8 cellular contexts compared by ENCODE assay signal in genomic region chr19:15431396-15432017, GRCh38. TPM values are rescaled to one million over a fixed set of nuclear protein-coding genes. Genes with fewer than 3 reads are reported as not detected.
DNase-seq lines count a peak whose midpoint lies in the region; ATAC-seq and TF ChIP-seq lines count a peak whose summit lies in the region.

No MANE protein-coding gene starts in this region.

- DNase-seq in SK-N-MC (ENCODE audit: low read depth, low spot score) (no peak), fibroblast of the aortic adventitia (ENCODE audit: low read depth) (no peak), cerebellar nuclear complex (lab: John Stamatoyannopoulos, UW) (no peak)
- DNase-seq in activated CD8-positive, alpha-beta memory T cell treated with anti-CD3 and anti-CD28 coated beads, Interleukin-2, amount 50 U/mL, for 48 hours: no peak

- H3K36me3 ChIP-seq in SK-N-MC (ENCODE audit: insufficient read depth, low read length) (peaks cover 26% of the 10 kb centered on the region), rectal smooth muscle tissue (ENCODE audit: control insufficient read depth, insufficient read depth, low read length) (peaks cover 9% of the 10 kb centered on the region)

- H3K27ac ChIP-seq in SK-N-MC (peak overlapping the region; percentile 71; the same call in 1 of the 2 replicates), rectal smooth muscle tissue (ENCODE audit: low read depth, low read length) (no peak overlapping the region)

- ATAC-seq in GM18858 (IDR thresholded peaks at IDR 0.05; ENCODE audit: unreplicated experiment): no peak
- no peak for ATAC-seq in activated CD4-positive, CD25-positive, alpha-beta regulatory T cell treated with anti-CD3 and anti-CD28 coated beads, Interleukin-2, amount 50 U/mL, for 24 hours

- H3K9me3 ChIP-seq in SK-N-MC (ENCODE audit: low read depth, low read length): no peaks in the 10 kb centered on the region

- H3K9ac ChIP-seq in SK-N-MC (ENCODE audit: insufficient read length): peak overlapping the region; percentile 95
- H3K9ac ChIP-seq in rectal smooth muscle tissue (ENCODE audit: low read length): no peak overlapping the region

- H3K4me3 ChIP-seq in GM12875 (ENCODE audit: low read depth, low read length) (peak overlapping the region; percentile 90), SK-N-MC (peak overlapping the region; percentile 85), fibroblast of the aortic adventitia (ENCODE audit: low read depth, low read length) (peak overlapping the region; percentile 83), rectal smooth muscle tissue (ENCODE audit: low read length) (peak overlapping the region; percentile 67)

- H3K4me1 ChIP-seq in rectal smooth muscle tissue (ENCODE audit: control insufficient read depth, insufficient read depth, low read length): peaks cover 10% of the 10 kb centered on the region

- TF ChIP-seq CTCF in GM12875 (IDR thresholded peaks at IDR 0.05; ENCODE audit: borderline replicate concordance, insufficient read depth, low read depth, low read length): no peak
- TF ChIP-seq CTCF in fibroblast of the aortic adventitia (IDR thresholded peaks at IDR 0.05; ENCODE audit: insufficient read depth, low read length): no peak

- no peaks in the 10 kb centered on the region for H3K27me3 ChIP-seq in rectal smooth muscle tissue (ENCODE audit: control insufficient read depth, insufficient read depth, low read length)

RNA-seq across cellular contexts. Expression of gene AKAP8L, which starts 12.7 kb away (rescaled TPM):
- 45.6 and 65.8 TPM in 2 replicates for total RNA-seq in fibroblast of the aortic adventitia (ENCODE audit: low replicate concordance)

RNA-seq across cellular contexts. Expression of gene WIZ, which starts 18.2 kb away (rescaled TPM):
- total RNA-seq in fibroblast of the aortic adventitia (ENCODE audit: low replicate concordance): 5.7 and 13.4 TPM in 2 replicates

RNA-seq across cellular contexts. Expression of gene RASAL3, which starts 32.8 kb away (rescaled TPM):
- total RNA-seq in fibroblast of the aortic adventitia (ENCODE audit: low replicate concordance): not detected in 2 replicates

RNA-seq across cellular contexts. Expression of gene PGLYRP2, which starts 47.8 kb away (rescaled TPM):
- not detected in 2 replicates for total RNA-seq in fibroblast of the aortic adventitia (ENCODE audit: low replicate concordance)

RNA-seq across cellular contexts. Expression of gene AKAP8, which starts 51.9 kb away (rescaled TPM):
- total RNA-seq in fibroblast of the aortic adventitia (ENCODE audit: low replicate concordance): 12.3 and 15.5 TPM in 2 replicates
